ENCODE assay signal across 8 cellular contexts in the genomic region with DNA sequence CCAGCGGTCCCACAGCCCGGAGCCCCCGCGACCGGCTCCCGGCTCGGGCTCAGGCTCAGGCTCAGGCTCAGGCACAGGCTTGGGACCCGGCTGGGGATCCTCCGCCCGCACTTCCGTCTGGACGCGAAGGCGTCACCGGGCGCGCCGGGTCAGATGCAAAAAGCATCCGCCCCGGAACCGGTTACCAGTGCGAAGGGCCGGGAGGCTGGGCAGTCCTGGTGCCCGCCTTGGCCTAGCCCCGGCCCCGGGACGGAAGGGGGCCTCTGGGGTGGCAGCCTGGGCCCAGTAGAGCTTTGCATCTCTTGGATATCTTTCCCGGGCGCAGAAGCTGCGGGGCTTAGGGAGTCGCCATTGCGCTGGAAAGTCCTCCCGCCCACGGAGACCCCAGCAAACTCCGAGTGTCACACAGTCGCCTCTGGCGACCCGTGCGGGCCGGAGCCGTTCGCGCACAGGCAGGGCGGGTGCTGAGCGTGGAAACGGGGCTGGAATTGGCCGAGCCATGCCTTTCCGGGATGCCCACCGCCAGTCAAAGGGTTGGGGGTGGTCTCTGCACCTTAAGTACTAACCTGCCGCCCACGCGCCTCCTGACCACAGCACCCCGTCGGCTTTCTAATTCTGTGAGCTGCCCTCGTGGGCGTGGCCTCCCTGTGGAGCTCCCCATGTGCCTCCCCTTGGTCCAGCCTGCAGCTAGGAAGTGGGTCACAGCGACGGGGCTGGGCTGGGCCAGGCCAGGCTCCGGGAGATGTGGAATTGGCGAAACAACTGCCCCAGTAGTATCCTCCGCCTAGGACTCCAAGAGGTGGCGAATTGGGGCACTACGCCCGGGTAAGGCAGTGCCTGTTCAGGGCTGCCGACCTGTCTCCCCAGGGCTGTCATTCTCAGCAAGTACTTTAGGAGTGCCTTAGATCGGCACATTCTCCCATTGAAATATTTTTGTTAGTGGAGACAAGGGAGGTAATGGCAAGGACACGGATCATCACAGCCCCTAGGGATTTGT. TPM values are rescaled to one million over a fixed set of nuclear protein-coding genes. Genes with fewer than 3 reads are reported as not detected.
DNase-seq lines count a peak whose midpoint lies in the region; ATAC-seq and TF ChIP-seq lines count a peak whose summit lies in the region.

A gene (minus strand): TSS at position 119 of the 997 bp plus-strand sequence. CDS start 129 bp downstream, outside the sequence.

- peak in 1 of 2 donors; percentile 88 for TF ChIP-seq POLR2A in suprapubic skin (IDR thresholded peaks at IDR 0.05)

- peaks cover 7 to 8% of the 10 kb centered on the region in 2 donors for H3K36me3 Mint-ChIP-seq in activated naive CD4-positive, alpha-beta T cell treated with anti-CD3 and anti-CD28 coated beads, Interleukin-2, amount 50 U/mL, for 72 hours

- peak; percentile 52 for DNase-seq in GM04503 (ENCODE audit: low read depth)
- peak; percentile 67 to 88 for DNase-seq in HAP-1 (ENCODE audit: low spot score in 2 of 2)
- DNase-seq in MG63: peak; percentile 96
- peak; percentile 71 for DNase-seq in SKM-1 (lab: John Stamatoyannopoulos, UW; ENCODE audit: unreplicated experiment)
- DNase-seq in activated naive CD4-positive, alpha-beta T cell treated with anti-CD3 and anti-CD28 coated beads, Interleukin-2, amount 50 U/mL, for 72 hours (ENCODE audit: low spot score in 2 of 2): peak; percentile 76 to 88
- DNase-seq in glomerular endothelial cell (ENCODE audit: extremely low read depth, low read depth, low spot score): no peak
- peak; percentile 86 for DNase-seq in occipital lobe (lab: John Stamatoyannopoulos, UW)
- DNase-seq in suprapubic skin (ENCODE audit: low spot score in 2 of 2): peak; percentile 93 to 96

- under 1% methylated on average over 34 of the region's 67 CpGs for WGBS in suprapubic skin

- no peak for TF ChIP-seq EP300 in suprapubic skin (IDR thresholded peaks at IDR 0.05)

- in situ Hi-C loops in HAP-1 (cut with MboI; ENCODE audit: low sequenced_read_pairs): no loop called here

- H3K4me1 ChIP-seq in HAP-1 (0 out of 2 replicates have a peak, but pooled peaks cover 1% of the 10 kb centered on the region), suprapubic skin (peaks cover 28% of the 10 kb centered on the region)

- peak within 1 kb of the TSS; percentile 86 to 98 for H3K27ac Mint-ChIP-seq in activated naive CD4-positive, alpha-beta T cell treated with anti-CD3 and anti-CD28 coated beads, Interleukin-2, amount 50 U/mL, for 72 hours

- H3K4me3 ChIP-seq in HAP-1 (peak within 1 kb of the TSS; percentile 93), MG63 (peak within 1 kb of the TSS; percentile 93), suprapubic skin (peak within 1 kb of the TSS; percentile 72)

- ATAC-seq in activated naive CD4-positive, alpha-beta T cell treated with anti-CD3 and anti-CD28 coated beads, Interleukin-2, amount 50 U/mL, for 72 hours: peak; percentile 91

- H3K36me3 ChIP-seq in HAP-1 (replicated peaks) (no peaks in the 10 kb centered on the region), MG63 (peaks cover 10% of the 10 kb centered on the region), suprapubic skin (no peaks in the 10 kb centered on the region)

- no peaks in the 10 kb centered on the region for H3K9me3 Mint-ChIP-seq in activated naive CD4-positive, alpha-beta T cell treated with anti-CD3 and anti-CD28 coated beads, Interleukin-2, amount 50 U/mL, for 72 hours

- TF ChIP-seq CTCF in suprapubic skin (IDR thresholded peaks at IDR 0.05): peak in 1 of 2 donors; percentile 15

- H3K27me3 ChIP-seq in HAP-1 (ENCODE audit: low read depth) (no peaks in the 10 kb centered on the region), MG63 (no peaks in the 10 kb centered on the region), suprapubic skin (no peaks in the 10 kb centered on the region)

- H3K27ac ChIP-seq in suprapubic skin: peak within 1 kb of the TSS; percentile 97

- H3K9me3 ChIP-seq in HAP-1 (no peaks in the 10 kb centered on the region), MG63 (no peaks in the 10 kb centered on the region), suprapubic skin (no peaks in the 10 kb centered on the region)

RNA-seq across cellular contexts. Expression of the gene that starts here (rescaled TPM):
- total RNA-seq in MG63 (2014; rRNA removed; shearing (Covaris generic); ENCODE audit: low replicate concordance): 44.4 and 66.5 TPM in 2 replicates
- total RNA-seq in activated naive CD4-positive, alpha-beta T cell treated with anti-CD3 and anti-CD28 coated beads, Interleukin-2, amount 50 U/mL, for 72 hours: 10 to 100 TPM; 13.2 to 21.6 TPM
- total RNA-seq in glomerular endothelial cell (40.3 and 44.5 TPM in 2 replicates), occipital lobe (62.9 TPM), suprapubic skin (10 to 100 TPM; 27.4 to 63.9 (median 45.5) TPM)
